Comparison of ENCODE assay signal across 24 cellular contexts in genomic region chr20:46366826-46367225, GRCh38. TPM values are rescaled to one million over a fixed set of nuclear protein-coding genes. Genes with fewer than 3 reads are reported as not detected.
A peak's percentile ranks its signal among the peaks of the same experiment; 100 is the strongest.
DNase-seq lines count a peak whose midpoint lies in the region; TF ChIP-seq lines count a peak whose summit lies in the region.
"Had no signal": no experiment of that assay in that cellular context is flagged by ENCODE, and none has a peak within 500 bp of the region (broad histone marks: within the 10 kb centered on the region; RNA-seq: fewer than 3 reads in every experiment).

No MANE protein-coding gene starts in this region.

- H3K4me3 Mint-ChIP-seq in T-helper 2 cell treated with Interferon-gamma antibody and Interleukin-4, amounts not matched to agents 5 μg/mL and 100 μg/mL, for 36 hours, result no peak overlapping the region
- peak overlapping the region in 5 of 8 donors; percentile 54 to 97 (median 88) for H3K4me3 Mint-ChIP-seq in CD4-positive, alpha-beta memory T cell
- H3K4me3 Mint-ChIP-seq in activated naive CD8-positive, alpha-beta T cell, result peak overlapping the region; percentile 93
- H3K4me3 Mint-ChIP-seq: activated T-helper 17 cell treated with anti-CD3 and anti-CD28 coated beads, Interleukin-2, amount 50 U/mL, for 72 hours; dendritic cell treated with granulocyte-macrophage colony-stimulating factor and Interleukin-4, amounts not matched to agents 40 ng/mL and 50 ng/mL, for 4 days had no signal

- peak overlapping the region; percentile 99 for H3K27ac ChIP-seq in CD4-positive, alpha-beta memory T cell (ENCODE audit: low read depth, low read length)
- peak overlapping the region; percentile 1 for H3K27ac ChIP-seq in layer of hippocampus (ENCODE audit: low read depth, low read length)
- H3K27ac ChIP-seq in Karpas-422 (ENCODE audit: low read length), result no peak overlapping the region
- no peak overlapping the region for H3K27ac ChIP-seq in WERI-Rb-1
- H3K27ac ChIP-seq: 22Rv1, cardiac muscle cell, psoas muscle had no signal

- no peak overlapping the region for H2AFZ ChIP-seq in Karpas-422 (ENCODE audit: low read length)

- peaks cover 72% of the 10 kb centered on the region for H3K36me3 Mint-ChIP-seq in T-helper 2 cell treated with Interferon-gamma antibody and Interleukin-4, amounts not matched to agents 5 μg/mL and 100 μg/mL, for 36 hours (ENCODE audit: low read depth)
- H3K36me3 Mint-ChIP-seq in CD4-positive, alpha-beta memory T cell, result peaks cover 52 to 77% of the 10 kb centered on the region in 2 donors
- H3K36me3 Mint-ChIP-seq in activated naive CD8-positive, alpha-beta T cell, result peaks cover 10% of the 10 kb centered on the region

- no peaks in the 10 kb centered on the region for H3K9me3 Mint-ChIP-seq in T-helper 2 cell treated with Interferon-gamma antibody and Interleukin-4, amounts not matched to agents 5 μg/mL and 100 μg/mL, for 36 hours
- no peaks in the 10 kb centered on the region for H3K9me3 Mint-ChIP-seq in CD4-positive, alpha-beta memory T cell
- no peaks in the 10 kb centered on the region for H3K9me3 Mint-ChIP-seq in activated naive CD8-positive, alpha-beta T cell (ENCODE audit: low read depth)
- H3K9me3 Mint-ChIP-seq: activated T-helper 17 cell treated with anti-CD3 and anti-CD28 coated beads, Interleukin-2, amount 50 U/mL, for 72 hours; dendritic cell treated with granulocyte-macrophage colony-stimulating factor and Interleukin-4, amounts not matched to agents 40 ng/mL and 50 ng/mL, for 4 days had no signal

- peaks cover 45% of the 10 kb centered on the region for H3K36me3 ChIP-seq in CD4-positive, alpha-beta memory T cell (ENCODE audit: insufficient read depth, low read length)
- H3K36me3 ChIP-seq in Karpas-422 (ENCODE audit: insufficient read depth, low read length) (peaks cover 50% of the 10 kb centered on the region), WERI-Rb-1 (peaks cover 71% of the 10 kb centered on the region)

- no peaks in the 10 kb centered on the region for H3K27me3 ChIP-seq in CD4-positive, alpha-beta memory T cell (ENCODE audit: insufficient read depth, low read length)
- H3K27me3 ChIP-seq in layer of hippocampus (ENCODE audit: control insufficient read depth, insufficient read depth, low read length) (no peaks in the 10 kb centered on the region), Karpas-422 (ENCODE audit: low read length) (no peaks in the 10 kb centered on the region), WERI-Rb-1 (ENCODE audit: insufficient read depth, low read depth, severe bottlenecking) (no peaks in the 10 kb centered on the region)
- H3K27me3 ChIP-seq: cardiac muscle cell, MG63 had no signal

- no peaks in the 10 kb centered on the region for H3K9me3 ChIP-seq in CD4-positive, alpha-beta memory T cell (ENCODE audit: control insufficient read depth in 1 of 2, low read length in 2 of 2)
- H3K9me3 ChIP-seq in Karpas-422 (ENCODE audit: low read length) (no peaks in the 10 kb centered on the region), WERI-Rb-1 (ENCODE audit: severe bottlenecking) (no peaks in the 10 kb centered on the region)
- H3K9me3 ChIP-seq: MG63, psoas muscle had no signal

- peaks cover 9% of the 10 kb centered on the region; the same call in 1 of the 2 replicates for H4K20me1 ChIP-seq in Karpas-422 (ENCODE audit: insufficient read depth, low read depth, low read length)

- H3K27me3 Mint-ChIP-seq in T-helper 2 cell treated with Interferon-gamma antibody and Interleukin-4, amounts not matched to agents 5 μg/mL and 100 μg/mL, for 36 hours (ENCODE audit: low read depth), result no peaks in the 10 kb centered on the region
- H3K27me3 Mint-ChIP-seq in CD4-positive, alpha-beta memory T cell, result no peaks in the 10 kb centered on the region
- no peaks in the 10 kb centered on the region for H3K27me3 Mint-ChIP-seq in activated naive CD8-positive, alpha-beta T cell
- H3K27me3 Mint-ChIP-seq: activated T-helper 17 cell treated with anti-CD3 and anti-CD28 coated beads, Interleukin-2, amount 50 U/mL, for 72 hours; dendritic cell treated with granulocyte-macrophage colony-stimulating factor and Interleukin-4, amounts not matched to agents 40 ng/mL and 50 ng/mL, for 4 days had no signal

- POLR2A ChIA-PET in CD4-positive, alpha-beta memory T cell (lab: Charles Lee; ENCODE audit: partially characterized antibody), result no interaction called here

- CTCF ChIA-PET in CD4-positive, alpha-beta memory T cell (lab: Charles Lee; ENCODE audit: partially characterized antibody), result interaction anchor here (1.0 to 5.1 kb wide), 2 partner anchors 17 to 40 kb away, joined by 3 to 27 read pairs; partner anchors contain the start of gene ELMO2

- H3K79me2 ChIP-seq in Karpas-422 (ENCODE audit: low read length), result peaks cover 23% of the 10 kb centered on the region

- no peak overlapping the region for H3K9ac ChIP-seq in Karpas-422 (ENCODE audit: low read length)

- no peak overlapping the region for H3K4me2 ChIP-seq in Karpas-422 (ENCODE audit: low read depth, low read length, poor library complexity, severe bottlenecking)

- H3K4me1 ChIP-seq in CD4-positive, alpha-beta memory T cell (ENCODE audit: insufficient read depth, low read length), result peaks cover 50% of the 10 kb centered on the region
- peaks cover 40% of the 10 kb centered on the region for H3K4me1 ChIP-seq in Karpas-422 (ENCODE audit: low read length)

- DNase-seq in T-helper 2 cell treated with Interferon-gamma antibody and Interleukin-4, amounts not matched to agents 5 μg/mL and 100 μg/mL, for 36 hours (ENCODE audit: low spot score), result no peak
- DNase-seq in T-helper 2 cell, result no peak
- no peak for DNase-seq in CD4-positive, alpha-beta memory T cell
- DNase-seq in Karpas-422, result no peak
- no peak for DNase-seq in WERI-Rb-1
- no peak for DNase-seq in pons (ENCODE audit: low spot score)
- DNase-seq: activated CD4-positive, CD25-positive, alpha-beta regulatory T cell; amniotic stem cell; kidney; MG63; NCI-H2081 treated with DMSO at 0.1 percent for 48 hours; NCI-H446 treated with DMSO at 0.1 percent for 48 hours; psoas muscle had no signal

- no peak for TF ChIP-seq CTCF in WERI-Rb-1 (IDR thresholded peaks at IDR 0.05; ENCODE audit: low read depth, low read length)

- H3K27ac Mint-ChIP-seq in T-helper 2 cell treated with Interferon-gamma antibody and Interleukin-4, amounts not matched to agents 5 μg/mL and 100 μg/mL, for 36 hours, result peak overlapping the region; percentile 38
- peak overlapping the region; percentile 84 to 99 (median 97) for H3K27ac Mint-ChIP-seq in CD4-positive, alpha-beta memory T cell
- H3K27ac Mint-ChIP-seq in activated naive CD8-positive, alpha-beta T cell, result peak overlapping the region; percentile 90
- H3K27ac Mint-ChIP-seq: dendritic cell treated with granulocyte-macrophage colony-stimulating factor and Interleukin-4, amounts not matched to agents 40 ng/mL and 50 ng/mL, for 4 days had no signal

- peaks cover 39% of the 10 kb centered on the region for H3K4me1 Mint-ChIP-seq in T-helper 2 cell treated with Interferon-gamma antibody and Interleukin-4, amounts not matched to agents 5 μg/mL and 100 μg/mL, for 36 hours (ENCODE audit: low read depth)
- peaks cover 42 to 59% (median 50%) of the 10 kb centered on the region in 4 donors for H3K4me1 Mint-ChIP-seq in CD4-positive, alpha-beta memory T cell
- peaks cover 65% of the 10 kb centered on the region for H3K4me1 Mint-ChIP-seq in activated naive CD8-positive, alpha-beta T cell (ENCODE audit: low read depth)

- H3K4me3 ChIP-seq in CD4-positive, alpha-beta memory T cell (ENCODE audit: low read length in 2 of 2), result no peak overlapping the region
- H3K4me3 ChIP-seq in Karpas-422 (ENCODE audit: low read length) (no peak overlapping the region), WERI-Rb-1 (ENCODE audit: low read depth, low read length) (no peak overlapping the region)
- H3K4me3 ChIP-seq: cardiac muscle cell, lung, MG63, psoas muscle, skin epidermis had no signal

- intact Hi-C loops in CD4-positive, alpha-beta memory T cell (cut with micrococcal nuclease), result no loop called here

- no peaks in the 10 kb centered on the region for H3K9me2 ChIP-seq in Karpas-422 (replicated peaks; ENCODE audit: insufficient read depth, low read length)

RNA-seq across cellular contexts. Expression of gene ELMO2, which starts 39.6 kb away (rescaled TPM):
- total RNA-seq in CD4-positive, alpha-beta memory T cell, result 10 to 100 TPM; 65.1 to 70.7 TPM
- 10 to 100 TPM; 52.5 to 98.9 TPM for polyA plus RNA-seq in CD4-positive, alpha-beta memory T cell
- total RNA-seq in Karpas-422 (2014; rRNA removed; shearing (Covaris generic); ENCODE audit: low replicate concordance), result 68.1 and 91.4 TPM in 2 replicates

RNA-seq across cellular contexts. Expression of gene CDH22, which starts 58.5 kb away (rescaled TPM):
- total RNA-seq in CD4-positive, alpha-beta memory T cell, result not detected
- polyA plus RNA-seq in CD4-positive, alpha-beta memory T cell, result not detected
- 5.5 and 6.4 TPM in 2 replicates for total RNA-seq in Karpas-422 (2014; rRNA removed; shearing (Covaris generic); ENCODE audit: low replicate concordance)
- total RNA-seq: activated CD8-positive, alpha-beta memory T cell treated with anti-CD3 and anti-CD28 coated beads for 36 hours; activated T-helper 17 cell treated with anti-CD3 and anti-CD28 coated beads, Interleukin-2, amount 50 U/mL, for 72 hours; cardiac muscle cell; G401; subcutaneous adipose tissue had no signal
- polyA plus RNA-seq: cardiac muscle cell had no signal

Comparison
In these comparisons a context has a peak if more than half of its experiments do, and no peak if none do; other contexts are left out.
1. H3K27ac Mint-ChIP-seq: peak in every context shown above with its lines; median percentile 97 in CD4-positive, alpha-beta memory T cell; 90 in activated naive CD8-positive, alpha-beta T cell; 38 in T-helper 2 cell treated with Interferon-gamma antibody and Interleukin-4, amounts not matched to agents 5 μg/mL and 100 μg/mL, for 36 hours.
2. H3K27ac ChIP-seq: peak in CD4-positive, alpha-beta memory T cell (single experiment) and layer of hippocampus (single experiment); none in Karpas-422 (single experiment) and WERI-Rb-1 (single experiment).